10 cellular contexts compared by ENCODE assay signal in genomic region chr2:20224716-20225293, GRCh38. TPM values are rescaled to one million over a fixed set of nuclear protein-coding genes. Genes with fewer than 3 reads are reported as not detected.
A peak's percentile ranks its signal among the peaks of the same experiment; 100 is the strongest.
DNase-seq lines count a peak whose midpoint lies in the region; ATAC-seq, FAIRE-seq and TF ChIP-seq lines count a peak whose summit lies in the region.
"Had no signal": no experiment of that assay in that cellular context is flagged by ENCODE, and none has a peak within 500 bp of the region (broad histone marks: within the 10 kb centered on the region; RNA-seq: fewer than 3 reads in every experiment).

Gene SDC1 (minus strand): TSS chr2:20225130. CDS start chr2:20224867, 263 bp downstream.

- H3K27ac ChIP-seq in astrocyte (ENCODE audit: low read depth, low read length): peak within 1 kb of the TSS; percentile 66
- H3K27ac ChIP-seq in gastrocnemius medialis: no peak within 1 kb of the TSS

- H3K9ac ChIP-seq in astrocyte (ENCODE audit: low read length): peak within 1 kb of the TSS; percentile 81

- no peak within 1 kb of the TSS for H3K27ac Mint-ChIP-seq in astrocyte (ENCODE audit: unreplicated experiment)

- H3K4me3 Mint-ChIP-seq in astrocyte (ENCODE audit: unreplicated experiment): peak within 1 kb of the TSS; percentile 82

- H3K36me3 Mint-ChIP-seq in astrocyte (ENCODE audit: low read depth, unreplicated experiment): no peaks in the 10 kb centered on the region

- ATAC-seq in gastrocnemius medialis (peak; percentile 50 to 62), GM21717 (IDR thresholded peaks at IDR 0.05; ENCODE audit: unreplicated experiment) (no peak)

- H3K9me3 ChIP-seq in HAP-1: no peaks in the 10 kb centered on the region
- H3K9me3 ChIP-seq in astrocyte (ENCODE audit: insufficient read depth, low read depth, low read length): no peaks in the 10 kb centered on the region
- no peaks in the 10 kb centered on the region for H3K9me3 ChIP-seq in gastrocnemius medialis

- peak within 1 kb of the TSS; percentile 88 for H2AFZ ChIP-seq in astrocyte (ENCODE audit: low read depth, low read length)

- no peaks in the 10 kb centered on the region for H3K27me3 ChIP-seq in HAP-1 (ENCODE audit: low read depth)
- H3K27me3 ChIP-seq in astrocyte (ENCODE audit: insufficient read depth, low read length): no peaks in the 10 kb centered on the region
- H3K27me3 ChIP-seq in gastrocnemius medialis: peaks cover 14 to 21% (median 21%) of the 10 kb centered on the region in 3 donors

- no peaks in the 10 kb centered on the region for H3K36me3 ChIP-seq in HAP-1 (replicated peaks)
- no peaks in the 10 kb centered on the region for H3K36me3 ChIP-seq in astrocyte (ENCODE audit: insufficient read depth, low read length)
- no peaks in the 10 kb centered on the region for H3K36me3 ChIP-seq in gastrocnemius medialis

- in situ Hi-C loops in HAP-1 (cut with MboI; ENCODE audit: low sequenced_read_pairs) (no loop called here), gastrocnemius medialis (cut with MboI; ENCODE audit: low sequenced_read_pairs in 4 of 4) (no loop called here)

- intact Hi-C loops in gastrocnemius medialis (cut with DNase I; ENCODE audit: low total_unique reads): loop anchor here (10.0 kb wide), 1 partner anchor 80 kb away; no protein-coding TSS in a partner anchor

- FAIRE-seq in astrocyte (lab: Jason Lieb, UNC): no peak
- FAIRE-seq: A204.1, colon had no signal

- H3K9me3 Mint-ChIP-seq in astrocyte (ENCODE audit: unreplicated experiment): no peaks in the 10 kb centered on the region

- H3K27me3 Mint-ChIP-seq in astrocyte (ENCODE audit: low read depth, unreplicated experiment): peaks cover 8% of the 10 kb centered on the region

- peak within 1 kb of the TSS; percentile 60 for H3K4me3 ChIP-seq in HAP-1
- peak within 1 kb of the TSS; percentile 72 for H3K4me3 ChIP-seq in astrocyte (ENCODE audit: insufficient read depth, low read depth, low read length)
- H3K4me3 ChIP-seq in iPS-11a (ENCODE audit: low read depth, low read length): peak within 1 kb of the TSS; percentile 65
- peak within 1 kb of the TSS; percentile 62 to 68 (median 64) for H3K4me3 ChIP-seq in gastrocnemius medialis

- H3K79me2 ChIP-seq in astrocyte (ENCODE audit: insufficient read depth, low read length): peaks cover 33% of the 10 kb centered on the region

- peak; percentile 86 for DNase-seq in DMS 273 (lab: John Stamatoyannopoulos, UW; ENCODE audit: unreplicated experiment)
- no peak for DNase-seq in DMS 273 treated with DMSO at 0.1 percent for 48 hours (lab: John Stamatoyannopoulos, UW)
- peak; percentile 71 to 87 for DNase-seq in HAP-1 (ENCODE audit: low spot score in 2 of 2)
- DNase-seq in NCI-H2171 (lab: John Stamatoyannopoulos, UW): peak; percentile 46
- DNase-seq in astrocyte (ENCODE audit: low read depth): peak; percentile 41
- no peak for DNase-seq in gastrocnemius medialis

- TF ChIP-seq CTCF in astrocyte (IDR thresholded peaks at IDR 0.05; ENCODE audit: insufficient read depth, low read depth, low read length): no peak
- TF ChIP-seq CTCF in gastrocnemius medialis (IDR thresholded peaks at IDR 0.05 in 4 of 5, conservative IDR thresholded peaks at IDR 0.05 in 1 of 5): no peak

- H4K20me1 ChIP-seq in astrocyte (ENCODE audit: insufficient read depth, low read length): no peaks in the 10 kb centered on the region

- peaks cover 12% of the 10 kb centered on the region for H3K4me1 ChIP-seq in HAP-1
- peaks cover 30% of the 10 kb centered on the region for H3K4me1 ChIP-seq in astrocyte (ENCODE audit: insufficient read depth, low read length)
- H3K4me1 ChIP-seq in gastrocnemius medialis: peaks cover 0 to 8% of the 10 kb centered on the region in 2 donors

- peaks cover 21% of the 10 kb centered on the region for H3K4me1 Mint-ChIP-seq in astrocyte (ENCODE audit: low read depth, unreplicated experiment)

- no peak for TF ChIP-seq POLR2A in gastrocnemius medialis (IDR thresholded peaks at IDR 0.05)

- H3K4me2 ChIP-seq in astrocyte (ENCODE audit: low read length): peak within 1 kb of the TSS; percentile 97

RNA-seq across cellular contexts. Expression of gene SDC1, which starts in this region (rescaled TPM):
- 74.3 and 92.7 TPM in 2 replicates for total RNA-seq in astrocyte
- total RNA-seq in gastrocnemius medialis: 1 to 10 TPM in 2 of 4 donors, under 1 TPM in 1, not detected in 1; 0.41 to 1.2 (median 1.2) TPM

Comparison
In these comparisons a context has a peak if more than half of its experiments do, and no peak if none do; other contexts are left out.
1. RNA of gene SDC1 (total RNA-seq): 74.3 to 92.7 TPM in astrocyte; 0.41 to 1.2 TPM in gastrocnemius medialis; every median in the first group is over 10 times any median in the second.
2. DNase-seq: peak in DMS 273 (single experiment), HAP-1 (2 of 2), NCI-H2171 (single experiment) and astrocyte (single experiment); none in DMS 273 treated with DMSO at 0.1 percent for 48 hours (single experiment) and gastrocnemius medialis (0 of 2).
3. Peak in every context shown above with its lines, with median percentiles within 50 percentile points of each other: H3K4me3 ChIP-seq.